ENCODE assay signal across 8 cellular contexts in genomic region chr6:44221961-44222335, GRCh38. TPM values are rescaled to one million over a fixed set of nuclear protein-coding genes. Genes with fewer than 3 reads are reported as not detected.
DNase-seq lines count a peak whose midpoint lies in the region; ATAC-seq, FAIRE-seq and TF ChIP-seq lines count a peak whose summit lies in the region.

No MANE protein-coding gene starts in this region.

- POLR2A ChIA-PET in MCF 10A (lab: Yijun Ruan, JAX): interaction anchor here (1.0 to 5.4 kb wide), 7 partner anchors 10 to 35 kb away, joined by 3 to 62 read pairs (median 6); partner anchors contain the start of genes HSP90AB1 and SLC35B2
- POLR2A ChIA-PET in naive thymus-derived CD4-positive, alpha-beta T cell (lab: Charles Lee): interaction anchor here (1.0 to 4.7 kb wide), 3 partner anchors 25 to 46 kb away, joined by 3 to 51 read pairs (median 4); partner anchors contain the start of gene HSP90AB1

- ATAC-seq in Right ventricle myocardium superior (ENCODE audit: poor library complexity) (no peak), HG02938 (IDR thresholded peaks at IDR 0.05; ENCODE audit: unreplicated experiment) (no peak), GM19463 (IDR thresholded peaks at IDR 0.05; ENCODE audit: unreplicated experiment) (no peak)
- no peak for ATAC-seq in naive thymus-derived CD4-positive, alpha-beta T cell

- H3K27ac ChIP-seq in right atrium auricular region (peak overlapping the region; percentile 98), uterus (peak overlapping the region; percentile 89 to 91)
- no peak overlapping the region for H3K27ac ChIP-seq in naive thymus-derived CD4-positive, alpha-beta T cell (ENCODE audit: low read depth, low read length)

- BruUV-seq in MCF 10A (replicated peaks; lab: Mats Ljungman, UMichigan): no TSS peak

- FAIRE-seq in GM12891 (lab: Jason Lieb, UNC): no peak

- TF ChIP-seq CTCF in right atrium auricular region (IDR thresholded peaks at IDR 0.05) (no peak), MCF 10A (IDR thresholded peaks at IDR 0.05; ENCODE audit: unreplicated experiment) (no peak), uterus (IDR thresholded peaks at IDR 0.05) (no peak)

- no peak for TF ChIP-seq POLR2A in uterus (IDR thresholded peaks at IDR 0.05)
- TF ChIP-seq POLR2A in GM12891 (IDR thresholded peaks at IDR 0.05; ENCODE audit: low read depth, low read length): no peak

- H3K27ac Mint-ChIP-seq in MCF 10A (ENCODE audit: low read depth, unreplicated experiment): peak overlapping the region; percentile 89
- peak overlapping the region in 2 of 9 donors; percentile 38 to 91 for H3K27ac Mint-ChIP-seq in naive thymus-derived CD4-positive, alpha-beta T cell

- DNase-seq in right atrium auricular region (ENCODE audit: low spot score): no peak
- DNase-seq in Right ventricle myocardium superior: no peak
- DNase-seq in MCF 10A (ENCODE audit: unreplicated experiment): no peak
- DNase-seq in naive thymus-derived CD4-positive, alpha-beta T cell: no peak
- no peak for DNase-seq in uterus
- no peak for DNase-seq in GM12891 (ENCODE audit: insufficient read length, low spot score)

- peak overlapping the region; percentile 47 for H3K4me3 Mint-ChIP-seq in MCF 10A (ENCODE audit: unreplicated experiment)
- peak overlapping the region in 6 of 10 donors; percentile 27 to 93 (median 63) for H3K4me3 Mint-ChIP-seq in naive thymus-derived CD4-positive, alpha-beta T cell

- no peaks in the 10 kb centered on the region for H3K27me3 ChIP-seq in right atrium auricular region
- no peaks in the 10 kb centered on the region for H3K27me3 ChIP-seq in naive thymus-derived CD4-positive, alpha-beta T cell (ENCODE audit: control insufficient read depth in 2 of 2, insufficient read depth in 2 of 2, low read length in 2 of 2)
- H3K27me3 ChIP-seq in uterus: no peaks in the 10 kb centered on the region

- H3K4me1 ChIP-seq in right atrium auricular region: peaks cover 0 to 91% of the 10 kb centered on the region in 2 donors
- H3K4me1 ChIP-seq in naive thymus-derived CD4-positive, alpha-beta T cell (ENCODE audit: control insufficient read depth in 2 of 2, insufficient read depth in 2 of 2, low read length in 2 of 2): peaks cover 15 to 16% of the 10 kb centered on the region in 2 donors
- H3K4me1 ChIP-seq in uterus: peaks cover 0 to 25% of the 10 kb centered on the region in 2 donors

- peak overlapping the region; percentile 18 to 67 for H3K4me3 ChIP-seq in right atrium auricular region
- H3K4me3 ChIP-seq in naive thymus-derived CD4-positive, alpha-beta T cell (ENCODE audit: low read length): no peak overlapping the region
- H3K4me3 ChIP-seq in uterus: peak overlapping the region in 1 of 2 donors; percentile 5

- peaks cover 43% of the 10 kb centered on the region for H3K4me1 Mint-ChIP-seq in MCF 10A (ENCODE audit: insufficient read depth, unreplicated experiment)
- peaks cover 6 to 48% (median 31%) of the 10 kb centered on the region in 7 donors for H3K4me1 Mint-ChIP-seq in naive thymus-derived CD4-positive, alpha-beta T cell

- intact Hi-C loops in Right ventricle myocardium superior (cut with DNase I): no loop called here
- intact Hi-C loops in MCF 10A (cut with micrococcal nuclease): loop anchor here (1.0 to 2.0 kb wide), 3 partner anchors 15 to 49 kb away; partner anchors contain the start of gene SLC35B2
- intact Hi-C loops in naive thymus-derived CD4-positive, alpha-beta T cell (cut with micrococcal nuclease): loop anchor here (1.0 to 5.0 kb wide), 7 partner anchors 16 to 451 kb away; partner anchors contain the start of genes AARS2 (in 1 of the 2), SLC35B2 (in 1 of the 2) and VEGFA (in 1 of the 2)
- intact Hi-C loops in uterus (cut with DNase I; ENCODE audit: low total_unique reads): no loop called here

- H3K9me3 ChIP-seq in right atrium auricular region: no peaks in the 10 kb centered on the region
- no peaks in the 10 kb centered on the region for H3K9me3 ChIP-seq in naive thymus-derived CD4-positive, alpha-beta T cell (ENCODE audit: control insufficient read depth in 2 of 3, low read length in 3 of 3)
- no peaks in the 10 kb centered on the region for H3K9me3 ChIP-seq in uterus

- H3K36me3 Mint-ChIP-seq in MCF 10A (ENCODE audit: insufficient read depth, unreplicated experiment): no peaks in the 10 kb centered on the region
- H3K36me3 Mint-ChIP-seq in naive thymus-derived CD4-positive, alpha-beta T cell: no peaks in the 10 kb centered on the region

- CTCF ChIA-PET in MCF 10A (lab: Yijun Ruan, JAX): interaction anchor here (0.6 to 6.0 kb wide), 13 partner anchors 9 to 1260 kb away, joined by 3 to 52 read pairs (median 4); partner anchors contain the start of gene SLC35B2
- CTCF ChIA-PET in naive thymus-derived CD4-positive, alpha-beta T cell (lab: Charles Lee): interaction anchor here (0.7 to 2.6 kb wide), 6 partner anchors 14 to 299 kb away, joined by 3 to 8 read pairs (median 4); partner anchors contain the start of gene HSP90AB1

- H3K36me3 ChIP-seq in right atrium auricular region (no peaks in the 10 kb centered on the region), uterus (no peaks in the 10 kb centered on the region)
- H3K36me3 ChIP-seq in naive thymus-derived CD4-positive, alpha-beta T cell (ENCODE audit: control insufficient read depth in 2 of 3, insufficient read depth in 3 of 3, low read length in 3 of 3): no peaks in the 10 kb centered on the region

- no peaks in the 10 kb centered on the region for H3K9me3 Mint-ChIP-seq in MCF 10A (ENCODE audit: unreplicated experiment)
- no peaks in the 10 kb centered on the region for H3K9me3 Mint-ChIP-seq in naive thymus-derived CD4-positive, alpha-beta T cell

- H3K27me3 Mint-ChIP-seq in MCF 10A (ENCODE audit: insufficient read depth, unreplicated experiment): no peaks in the 10 kb centered on the region
- peaks cover 0 to 14% (median 0%) of the 10 kb centered on the region in 5 donors for H3K27me3 Mint-ChIP-seq in naive thymus-derived CD4-positive, alpha-beta T cell

TF ChIP-seq in GM12891, 5 proteins besides CTCF, POLR2A, EP300 and RAD21:
- TF ChIP-seq TAF1 (IDR thresholded peaks at IDR 0.05; ENCODE audit: low read depth, low read length) (no peak), PAX5 (IDR thresholded peaks at IDR 0.05; ENCODE audit: insufficient read depth, low read length, severe bottlenecking) (no peak), SPI1 (IDR thresholded peaks at IDR 0.05; ENCODE audit: low read depth, low read length) (no peak), POU2F2 (IDR thresholded peaks at IDR 0.05; ENCODE audit: low read depth, low read length) (no peak), POLR2AphosphoS5 (IDR thresholded peaks at IDR 0.05; ENCODE audit: low read depth, low read length) (no peak)

RNA-seq across cellular contexts. Expression of gene SLC29A1, which starts 1.4 kb away (rescaled TPM):
- total RNA-seq in right atrium auricular region: 100 to 1,000 TPM; 105 to 256 TPM
- total RNA-seq in Right ventricle myocardium superior: 181 TPM
- 6.8 and 7.0 TPM in 2 replicates for total RNA-seq in MCF 10A (2022)
- total RNA-seq in naive thymus-derived CD4-positive, alpha-beta T cell: 10 to 100 TPM in 1 of 5 experiments, 1 to 10 TPM in 2, under 1 TPM in 2; 0.84 to 41.1 (median 1.8) TPM
- 1 to 10 TPM in 1 of 2 donors, under 1 TPM in 1; 0.95 to 2.0 TPM for polyA plus RNA-seq in naive thymus-derived CD4-positive, alpha-beta T cell
- total RNA-seq in uterus: 100 to 1,000 TPM in 2 of 4 donors, 10 to 100 TPM in 2; 29.9 to 150 (median 95.1) TPM
- 37.6 TPM for polyA plus RNA-seq in GM12891 (2012; ENCODE audit: low read depth, missing spikeins)

RNA-seq across cellular contexts. Expression of gene MYMX, which starts 5.2 kb away (rescaled TPM):
- not detected for total RNA-seq in right atrium auricular region
- 0.56 TPM for total RNA-seq in Right ventricle myocardium superior
- not detected in 2 replicates for total RNA-seq in MCF 10A (2022)
- total RNA-seq in naive thymus-derived CD4-positive, alpha-beta T cell: not detected
- not detected for polyA plus RNA-seq in naive thymus-derived CD4-positive, alpha-beta T cell
- not detected for total RNA-seq in uterus
- polyA plus RNA-seq in GM12891 (2012; ENCODE audit: low read depth, missing spikeins): 0.12 TPM

RNA-seq across cellular contexts. Expression of gene HSP90AB1, which starts 25.0 kb away (rescaled TPM):
- total RNA-seq in right atrium auricular region (100 to 1,000 TPM; 716 to 772 TPM), Right ventricle myocardium superior (853 TPM), MCF 10A (2022) (546 and 577 TPM in 2 replicates), uterus (100 to 1,000 TPM; 336 to 897 (median 564) TPM)
- 100 to 1,000 TPM; 345 to 750 (median 366) TPM for total RNA-seq in naive thymus-derived CD4-positive, alpha-beta T cell
- 100 to 1,000 TPM; 422 to 558 TPM for polyA plus RNA-seq in naive thymus-derived CD4-positive, alpha-beta T cell
- 869 TPM for polyA plus RNA-seq in GM12891 (2012; ENCODE audit: low read depth, missing spikeins)

RNA-seq across cellular contexts. Expression of gene SLC35B2, which starts 35.4 kb away (rescaled TPM):
- 10 to 100 TPM; 23.0 to 23.7 TPM for total RNA-seq in right atrium auricular region
- total RNA-seq in Right ventricle myocardium superior: 19.4 TPM
- 27.1 and 31.3 TPM in 2 replicates for total RNA-seq in MCF 10A (2022)
- 10 to 100 TPM in 4 of 5 experiments, 1 to 10 TPM in 1; 10.0 to 32.1 (median 17.6) TPM for total RNA-seq in naive thymus-derived CD4-positive, alpha-beta T cell
- polyA plus RNA-seq in naive thymus-derived CD4-positive, alpha-beta T cell: 10 to 100 TPM; 24.5 to 41.7 TPM
- total RNA-seq in uterus: 10 to 100 TPM in 3 of 4 donors, 1 to 10 TPM in 1; 5.9 to 39.5 (median 28.5) TPM
- 30.1 TPM for polyA plus RNA-seq in GM12891 (2012; ENCODE audit: low read depth, missing spikeins)

RNA-seq across cellular contexts. Expression of gene NFKBIE, which starts 43.4 kb away (rescaled TPM):
- total RNA-seq in right atrium auricular region (1 to 10 TPM; 3.8 to 8.7 TPM), Right ventricle myocardium superior (3.7 TPM), MCF 10A (2022) (6.0 and 8.8 TPM in 2 replicates), uterus (1 to 10 TPM; 1.3 to 5.9 (median 2.8) TPM)
- 10 to 100 TPM in 4 of 5 experiments, 1 to 10 TPM in 1; 8.3 to 53.4 (median 29.4) TPM for total RNA-seq in naive thymus-derived CD4-positive, alpha-beta T cell
- 1 to 10 TPM; 2.3 to 4.9 TPM for polyA plus RNA-seq in naive thymus-derived CD4-positive, alpha-beta T cell
- polyA plus RNA-seq in GM12891 (2012; ENCODE audit: low read depth, missing spikeins): 47.8 TPM

Comparison
In these comparisons a context has a peak if more than half of its experiments do, and no peak if none do; other contexts are left out.
1. intact Hi-C loops: an anchor here in MCF 10A (1.0 to 2.0 kb wide) and naive thymus-derived CD4-positive, alpha-beta T cell (1.0 to 5.0 kb wide); none called in Right ventricle myocardium superior and uterus.